Comparison of ENCODE assay signal across 8 cellular contexts in genomic region chr3:170180952-170181876, GRCh38. TPM values are rescaled to one million over a fixed set of nuclear protein-coding genes. Genes with fewer than 3 reads are reported as not detected.
A peak's percentile ranks its signal among the peaks of the same experiment; 100 is the strongest.
DNase-seq lines count a peak whose midpoint lies in the region; ATAC-seq and TF ChIP-seq lines count a peak whose summit lies in the region.

A gene with protein sequence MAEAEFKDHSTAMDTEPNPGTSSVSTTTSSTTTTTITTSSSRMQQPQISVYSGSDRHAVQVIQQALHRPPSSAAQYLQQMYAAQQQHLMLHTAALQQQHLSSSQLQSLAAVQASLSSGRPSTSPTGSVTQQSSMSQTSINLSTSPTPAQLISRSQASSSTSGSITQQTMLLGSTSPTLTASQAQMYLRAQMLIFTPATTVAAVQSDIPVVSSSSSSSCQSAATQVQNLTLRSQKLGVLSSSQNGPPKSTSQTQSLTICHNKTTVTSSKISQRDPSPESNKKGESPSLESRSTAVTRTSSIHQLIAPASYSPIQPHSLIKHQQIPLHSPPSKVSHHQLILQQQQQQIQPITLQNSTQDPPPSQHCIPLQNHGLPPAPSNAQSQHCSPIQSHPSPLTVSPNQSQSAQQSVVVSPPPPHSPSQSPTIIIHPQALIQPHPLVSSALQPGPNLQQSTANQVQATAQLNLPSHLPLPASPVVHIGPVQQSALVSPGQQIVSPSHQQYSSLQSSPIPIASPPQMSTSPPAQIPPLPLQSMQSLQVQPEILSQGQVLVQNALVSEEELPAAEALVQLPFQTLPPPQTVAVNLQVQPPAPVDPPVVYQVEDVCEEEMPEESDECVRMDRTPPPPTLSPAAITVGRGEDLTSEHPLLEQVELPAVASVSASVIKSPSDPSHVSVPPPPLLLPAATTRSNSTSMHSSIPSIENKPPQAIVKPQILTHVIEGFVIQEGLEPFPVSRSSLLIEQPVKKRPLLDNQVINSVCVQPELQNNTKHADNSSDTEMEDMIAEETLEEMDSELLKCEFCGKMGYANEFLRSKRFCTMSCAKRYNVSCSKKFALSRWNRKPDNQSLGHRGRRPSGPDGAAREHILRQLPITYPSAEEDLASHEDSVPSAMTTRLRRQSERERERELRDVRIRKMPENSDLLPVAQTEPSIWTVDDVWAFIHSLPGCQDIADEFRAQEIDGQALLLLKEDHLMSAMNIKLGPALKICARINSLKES (minus strand): TSS chr3:170181733. CDS start chr3:170181715, 18 bp downstream.

- DNase-seq in Ammon's horn (ENCODE audit: low spot score): peak; percentile 96
- peak; percentile 84 for DNase-seq in NCI-H460 (ENCODE audit: extremely low read depth, low read depth)
- DNase-seq in activated CD4-positive, CD25-positive, alpha-beta regulatory T cell treated with anti-CD3 and anti-CD28 coated beads, Interleukin-2, amount 50 U/mL, for 72 hours: peak; percentile 93
- DNase-seq in cerebellar cortex (ENCODE audit: low spot score): peak; percentile 93
- DNase-seq in islet precursor cell: peak; percentile 96
- peak; percentile 89 for DNase-seq in stimulated activated CD4-positive, alpha-beta T cell treated with anti-CD3 and anti-CD28 coated beads, Interleukin-12 subunit alpha, Interleukin-12 subunit beta, amount 100 ng/mL, for 4 hours

- TF ChIP-seq POLR2A in GM19193 (IDR thresholded peaks at IDR 0.05; ENCODE audit: extremely low read depth, insufficient read depth, insufficient read length): peak; percentile 85

- peak; percentile 87 for ATAC-seq in HG03432 (IDR thresholded peaks at IDR 0.05; ENCODE audit: unreplicated experiment)

RNA-seq across cellular contexts. Expression of the gene that starts here (rescaled TPM):
- 25.7 and 30.3 TPM in 2 replicates for total RNA-seq in NCI-H460 (2014; rRNA removed; shearing (Covaris generic))
- 9.5 and 18.6 TPM in 2 replicates for polyA plus RNA-seq in NCI-H460 (2014; cell fraction: nucleus; rRNA removed)

Comparison
In these comparisons a context has a peak if more than half of its experiments do, and no peak if none do; other contexts are left out.
1. Peak in every context shown above with its lines: DNase-seq and ATAC-seq.